Comparison of ENCODE assay signal across 8 cellular contexts in the genomic region with DNA sequence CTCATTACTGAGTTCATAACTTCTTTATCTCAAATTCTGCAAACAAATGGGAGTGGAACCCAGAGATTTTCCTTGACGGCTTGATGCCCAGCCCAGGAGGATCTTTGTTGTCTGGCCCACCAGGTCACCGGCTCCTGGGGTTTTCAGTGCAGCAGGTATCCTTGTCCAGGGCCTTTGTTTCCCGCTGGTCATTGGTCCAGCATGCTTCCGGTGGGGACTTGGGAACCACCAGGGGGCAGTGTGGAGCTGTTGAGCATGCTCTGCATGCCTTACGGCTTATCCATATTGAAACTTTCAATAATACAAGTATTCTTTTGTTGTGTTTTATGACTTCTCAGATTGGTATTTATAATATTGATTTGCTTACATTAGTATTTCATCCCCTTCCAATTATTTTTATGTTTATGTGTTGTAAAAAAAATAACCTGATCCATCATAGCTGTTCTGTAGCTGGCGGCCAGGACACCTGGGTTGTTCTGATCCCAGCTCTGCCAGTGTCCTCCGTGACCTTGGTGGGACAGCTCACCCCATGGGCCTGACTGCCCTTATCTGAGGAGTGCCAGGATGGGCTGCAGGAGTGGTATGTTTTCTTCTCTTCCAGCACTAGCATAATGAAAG.
DNase-seq lines count a peak whose midpoint lies in the region; ATAC-seq and TF ChIP-seq lines count a peak whose summit lies in the region.

No MANE protein-coding gene starts in this region.

- TF ChIP-seq CTCF in GM10248 (IDR thresholded peaks at IDR 0.05; ENCODE audit: control extremely low read depth, extremely low read depth, low read depth, missing control alignments) (peak; percentile 82), Peyer's patch (IDR thresholded peaks at IDR 0.05) (peak; percentile 46 to 89 (median 76)), foreskin keratinocyte (conservative IDR thresholded peaks at IDR 0.05) (peak; percentile 83)

- no peak overlapping the region for H3K27ac ChIP-seq in Peyer's patch
- no peak overlapping the region for H3K27ac ChIP-seq in foreskin keratinocyte
- no peak overlapping the region for H3K27ac ChIP-seq in trophoblast cell (ENCODE audit: low read depth, low read length)

- H3K4me3 ChIP-seq in Peyer's patch = no peak overlapping the region
- no peak overlapping the region for H3K4me3 ChIP-seq in trophoblast cell (ENCODE audit: low read depth, low read length)

- H3K79me1 ChIP-seq in trophoblast cell (ENCODE audit: low read length) = peaks cover 11% of the 10 kb centered on the region

- H2BK120ac ChIP-seq in trophoblast cell (ENCODE audit: insufficient read depth, low read length, poor library complexity) = no peak overlapping the region

- no peak overlapping the region for H3K4me2 ChIP-seq in trophoblast cell (ENCODE audit: low read length)

- no peak overlapping the region for H3K9ac ChIP-seq in trophoblast cell (ENCODE audit: low read length)

- no peak overlapping the region for H3K14ac ChIP-seq in trophoblast cell (ENCODE audit: low read length)

- H3K4me1 ChIP-seq in Peyer's patch = peaks cover 0 to 4% (median 0%) of the 10 kb centered on the region in 4 donors
- no peaks in the 10 kb centered on the region for H3K4me1 ChIP-seq in foreskin keratinocyte
- peaks cover 13 to 26% of the 10 kb centered on the region in 2 experiments for H3K4me1 ChIP-seq in trophoblast cell (ENCODE audit: control insufficient read depth in 1 of 2, insufficient read depth in 2 of 2, low read length in 2 of 2)

- H3K23ac ChIP-seq in trophoblast cell (ENCODE audit: low read length) = no peak overlapping the region

- CTCF ChIA-PET in GM10248 (lab: Yijun Ruan, JAX) = interaction anchor here (0.7 to 14.1 kb wide), 29 partner anchors 9 to 462 kb away, joined by 3 to 114 read pairs (median 6); no protein-coding TSS in a partner anchor

- WGBS in trophoblast cell (ENCODE audit: extremely low coverage, insufficient coverage, insufficient read length) = no CpG with 5 or more reads among the region's 7 CpGs

- H3K27me3 ChIP-seq in Peyer's patch = no peaks in the 10 kb centered on the region
- no peaks in the 10 kb centered on the region for H3K27me3 ChIP-seq in foreskin keratinocyte
- H3K27me3 ChIP-seq in trophoblast cell (ENCODE audit: insufficient read depth, low read length) = no peaks in the 10 kb centered on the region

- H3K36me3 ChIP-seq in Peyer's patch = no peaks in the 10 kb centered on the region
- peaks cover 0 to 2% of the 10 kb centered on the region in 2 experiments for H3K36me3 ChIP-seq in trophoblast cell (ENCODE audit: control insufficient read depth in 1 of 2, insufficient read depth in 2 of 2, low read length in 2 of 2)

- H2AK5ac ChIP-seq in trophoblast cell (ENCODE audit: low read length) = no peak overlapping the region

- no peak overlapping the region for H4K91ac ChIP-seq in trophoblast cell (ENCODE audit: low read depth, low read length)

- no peak overlapping the region for H4K12ac ChIP-seq in trophoblast cell (ENCODE audit: low read depth, low read length)

- H2BK5ac ChIP-seq in trophoblast cell (ENCODE audit: low read depth, low read length, poor library complexity) = no peak overlapping the region

- no peak overlapping the region for H3K4ac ChIP-seq in trophoblast cell (ENCODE audit: low read depth, low read length)

- no peak for TF ChIP-seq POLR2A in Peyer's patch (IDR thresholded peaks at IDR 0.05)

- ATAC-seq in foreskin keratinocyte (peak; percentile 65), GM21717 (IDR thresholded peaks at IDR 0.05; ENCODE audit: unreplicated experiment) (no peak)

- H3K18ac ChIP-seq in trophoblast cell (ENCODE audit: low read length) = no peak overlapping the region

- no peak overlapping the region for H4K8ac ChIP-seq in trophoblast cell (ENCODE audit: low read depth, low read length)

- H3K9me3 ChIP-seq in Peyer's patch = no peaks in the 10 kb centered on the region
- no peaks in the 10 kb centered on the region for H3K9me3 ChIP-seq in trophoblast cell (ENCODE audit: insufficient read depth, low read depth, low read length)

- POLR2A ChIA-PET in GM10248 (lab: Yijun Ruan, JAX) = no interaction called here

- H3K79me2 ChIP-seq in trophoblast cell (ENCODE audit: control insufficient read depth, insufficient read depth, low read length, poor library complexity) = no peaks in the 10 kb centered on the region

- H2AFZ ChIP-seq in trophoblast cell (ENCODE audit: insufficient read depth, low read length, poor library complexity) = no peak overlapping the region

- H2BK12ac ChIP-seq in trophoblast cell (ENCODE audit: low read length) = no peak overlapping the region

- DNase-seq in GM10248 (ENCODE audit: extremely low spot score) (peak; percentile 78), HCEC 1CT (peak; percentile 53), Peyer's patch (peak; percentile 50 to 92 (median 83)), activated T-helper 1 cell treated with Interleukin-2 at 50 U/mL for 16 hours (ENCODE audit: low read depth) (peak; percentile 47), foreskin keratinocyte (no peak), trophoblast cell (peak; percentile 68 to 94), ureter (ENCODE audit: low spot score) (peak; percentile 66)

Comparison
In these comparisons a context has a peak if more than half of its experiments do, and no peak if none do; other contexts are left out.
1. DNase-seq: peak in GM10248 (single experiment), HCEC 1CT (single experiment), Peyer's patch (3 of 3), activated T-helper 1 cell treated with Interleukin-2 at 50 U/mL for 16 hours (single experiment), trophoblast cell (2 of 2) and ureter (single experiment); none in foreskin keratinocyte (0 of 2).
2. Peak in every context shown above with its lines, with median percentiles within 50 percentile points of each other: CTCF ChIP-seq.